In genomic region chr13:46170268-46170667, GRCh38 we compare ENCODE assay signal across 12 cellular contexts. TPM values are rescaled to one million over a fixed set of nuclear protein-coding genes. Genes with fewer than 3 reads are reported as not detected.
DNase-seq lines count a peak whose midpoint lies in the region; FAIRE-seq and TF ChIP-seq lines count a peak whose summit lies in the region.
"Had no signal": no experiment of that assay in that cellular context is flagged by ENCODE, and none has a peak within 500 bp of the region (broad histone marks: within the 10 kb centered on the region; RNA-seq: fewer than 3 reads in every experiment).

No MANE protein-coding gene starts in this region.

- no peak for FAIRE-seq in small intestine (lab: Jason Lieb, UNC)
- FAIRE-seq: RCC 7860 had no signal

- peak overlapping the region; percentile 86 for H3K27ac Mint-ChIP-seq in activated CD4-positive, alpha-beta memory T cell treated with anti-CD3 and anti-CD28 coated beads for 36 hours
- peak overlapping the region; percentile 92 to 97 (median 94) for H3K27ac Mint-ChIP-seq in immature natural killer cell

- H3K27ac ChIP-seq in BLaER1 (peak overlapping the region; percentile 89), small intestine (ENCODE audit: low read depth in 1 of 2, low read length in 1 of 2) (peak overlapping the region in 1 of 2 donors; percentile 14)
- H3K27ac ChIP-seq: upper lobe of right lung had no signal

- peaks cover 100% of the 10 kb centered on the region for H3K4me1 ChIP-seq in BLaER1
- no peaks in the 10 kb centered on the region for H3K4me1 ChIP-seq in small intestine (ENCODE audit: control insufficient read depth in 2 of 2, insufficient read depth in 1 of 2, low read depth in 1 of 2, low read length in 1 of 2)

- no peaks in the 10 kb centered on the region for H3K9me3 ChIP-seq in BLaER1
- no peaks in the 10 kb centered on the region for H3K9me3 ChIP-seq in small intestine (ENCODE audit: control insufficient read depth, low read depth)
- H3K9me3 ChIP-seq: upper lobe of right lung had no signal

- 47 to 77% (median 55%) methylated on average over 7 of the region's 7 CpGs for WGBS in small intestine, 3 donors

- H3K4me3 ChIP-seq in BLaER1 (peak overlapping the region; percentile 57), GM12864 (ENCODE audit: low read depth, low read length) (peak overlapping the region; percentile 15; the same call in 1 of the 2 replicates), small intestine (ENCODE audit: low read depth in 1 of 2, low read length in 2 of 2) (no peak overlapping the region)
- H3K4me3 ChIP-seq: upper lobe of right lung had no signal

- H3K36me3 ChIP-seq in BLaER1 (peaks cover 14% of the 10 kb centered on the region; the same call in 1 of the 2 replicates), small intestine (ENCODE audit: control insufficient read depth in 2 of 2, insufficient read depth in 2 of 2, low read length in 2 of 2) (no peaks in the 10 kb centered on the region)

- peak overlapping the region; percentile 79 for H3K9ac ChIP-seq in BLaER1

- H3K4me1 Mint-ChIP-seq in activated CD4-positive, alpha-beta memory T cell treated with anti-CD3 and anti-CD28 coated beads for 36 hours (ENCODE audit: low read depth) = peaks cover 99% of the 10 kb centered on the region
- H3K4me1 Mint-ChIP-seq in immature natural killer cell = peaks cover 99 to 100% of the 10 kb centered on the region in 2 donors

- peak overlapping the region; percentile 98 for H3K4me2 ChIP-seq in BLaER1

- peaks cover 38% of the 10 kb centered on the region for H4K20me1 ChIP-seq in BLaER1

- CTCF ChIA-PET in activated CD4-positive, alpha-beta memory T cell treated with anti-CD3 and anti-CD28 coated beads for 36 hours (lab: Charles Lee) = interaction anchor here (1.5 to 13.5 kb wide), 3 partner anchors 10 to 44 kb away, joined by 4 to 164 read pairs (median 81); partner anchors contain the start of gene LCP1

- no peaks in the 10 kb centered on the region for H3K9me3 Mint-ChIP-seq in activated CD4-positive, alpha-beta memory T cell treated with anti-CD3 and anti-CD28 coated beads for 36 hours
- no peaks in the 10 kb centered on the region for H3K9me3 Mint-ChIP-seq in immature natural killer cell

- POLR2A ChIA-PET in activated CD4-positive, alpha-beta memory T cell treated with anti-CD3 and anti-CD28 coated beads for 36 hours (lab: Charles Lee) = interaction anchor here (0.7 to 9.9 kb wide), 5 partner anchors 8 to 104 kb away, joined by 3 to 239 read pairs (median 4); partner anchors contain the start of genes LCP1 and LRRC63

- peak overlapping the region; percentile 38 for H3K4me3 Mint-ChIP-seq in activated CD4-positive, alpha-beta memory T cell treated with anti-CD3 and anti-CD28 coated beads for 36 hours
- peak overlapping the region; percentile 72 to 99 (median 92) for H3K4me3 Mint-ChIP-seq in immature natural killer cell

- no peak for TF ChIP-seq CTCF in GM12864 (IDR thresholded peaks at IDR 0.05; ENCODE audit: low read depth, low read length, missing control alignments)

- DNase-seq in GM12864 (ENCODE audit: low read depth) (no peak), immature natural killer cell (no peak), small intestine (no peak), NCI-H2029 treated with DMSO at 0.1 percent for 48 hours (lab: John Stamatoyannopoulos, UW) (no peak), NOMO-1 (lab: John Stamatoyannopoulos, UW; ENCODE audit: unreplicated experiment in 2 of 2) (no peak)
- DNase-seq in activated CD4-positive, alpha-beta memory T cell treated with anti-CD3 and anti-CD28 coated beads for 36 hours = no peak
- no peak for DNase-seq in stimulated activated CD4-positive, alpha-beta T cell treated with anti-CD3 and anti-CD28 coated beads, Interleukin-4, amount 100 ng/mL, for 24 hours
- DNase-seq: HCEC 1CT, left ventricle myocardium superior, upper lobe of right lung had no signal

- H3K27me3 ChIP-seq in BLaER1 = no peaks in the 10 kb centered on the region
- no peaks in the 10 kb centered on the region for H3K27me3 ChIP-seq in small intestine (ENCODE audit: control insufficient read depth in 2 of 2, insufficient read depth in 2 of 2, low read length in 2 of 2)
- H3K27me3 ChIP-seq: upper lobe of right lung had no signal

- peaks cover 62% of the 10 kb centered on the region for H3K36me3 Mint-ChIP-seq in activated CD4-positive, alpha-beta memory T cell treated with anti-CD3 and anti-CD28 coated beads for 36 hours
- peaks cover 0 to 14% (median 5%) of the 10 kb centered on the region in 3 donors for H3K36me3 Mint-ChIP-seq in immature natural killer cell

- intact Hi-C loops in activated CD4-positive, alpha-beta memory T cell treated with anti-CD3 and anti-CD28 coated beads for 36 hours (cut with micrococcal nuclease) = no loop called here

- H3K27me3 Mint-ChIP-seq in activated CD4-positive, alpha-beta memory T cell treated with anti-CD3 and anti-CD28 coated beads for 36 hours = no peaks in the 10 kb centered on the region
- peaks cover 0 to 2% (median 0%) of the 10 kb centered on the region in 3 donors for H3K27me3 Mint-ChIP-seq in immature natural killer cell (ENCODE audit: low read depth in 3 of 3)

RNA-seq across cellular contexts. Expression of gene LCP1, which starts 11.7 kb away (rescaled TPM):
- 1,000 to 10,000 TPM; 1,012 to 1,022 TPM for total RNA-seq in activated CD4-positive, alpha-beta memory T cell treated with anti-CD3 and anti-CD28 coated beads for 36 hours
- polyA plus RNA-seq in immature natural killer cell (1,000 to 10,000 TPM; 1,594 to 2,414 (median 2,262) TPM), small intestine (10 to 100 TPM; 14.1 to 28.1 (median 21.3) TPM)

RNA-seq across cellular contexts. Expression of gene LRRC63, which starts 41.5 kb away (rescaled TPM):
- total RNA-seq in activated CD4-positive, alpha-beta memory T cell treated with anti-CD3 and anti-CD28 coated beads for 36 hours = under 1 TPM; 0.45 to 0.63 TPM
- polyA plus RNA-seq in immature natural killer cell = 1 to 10 TPM in 1 of 3 donors, under 1 TPM in 2; 0.10 to 1.1 (median 0.12) TPM
- under 1 TPM in 1 of 3 donors, not detected in 2; 0.03 TPM for polyA plus RNA-seq in small intestine

Comparison
In these comparisons a context has a peak if more than half of its experiments do, and no peak if none do; other contexts are left out.
1. H3K4me3 ChIP-seq: peak in BLaER1 (single experiment) and GM12864 (single experiment); none in small intestine (0 of 2).
2. RNA of gene LCP1, which starts 11.7 kb away (polyA plus RNA-seq): 1,594 to 2,414 TPM in immature natural killer cell; 14.1 to 28.1 TPM in small intestine; every median in the first group is over 10 times any median in the second.